12 cellular contexts compared by ENCODE assay signal in the genomic region with DNA sequence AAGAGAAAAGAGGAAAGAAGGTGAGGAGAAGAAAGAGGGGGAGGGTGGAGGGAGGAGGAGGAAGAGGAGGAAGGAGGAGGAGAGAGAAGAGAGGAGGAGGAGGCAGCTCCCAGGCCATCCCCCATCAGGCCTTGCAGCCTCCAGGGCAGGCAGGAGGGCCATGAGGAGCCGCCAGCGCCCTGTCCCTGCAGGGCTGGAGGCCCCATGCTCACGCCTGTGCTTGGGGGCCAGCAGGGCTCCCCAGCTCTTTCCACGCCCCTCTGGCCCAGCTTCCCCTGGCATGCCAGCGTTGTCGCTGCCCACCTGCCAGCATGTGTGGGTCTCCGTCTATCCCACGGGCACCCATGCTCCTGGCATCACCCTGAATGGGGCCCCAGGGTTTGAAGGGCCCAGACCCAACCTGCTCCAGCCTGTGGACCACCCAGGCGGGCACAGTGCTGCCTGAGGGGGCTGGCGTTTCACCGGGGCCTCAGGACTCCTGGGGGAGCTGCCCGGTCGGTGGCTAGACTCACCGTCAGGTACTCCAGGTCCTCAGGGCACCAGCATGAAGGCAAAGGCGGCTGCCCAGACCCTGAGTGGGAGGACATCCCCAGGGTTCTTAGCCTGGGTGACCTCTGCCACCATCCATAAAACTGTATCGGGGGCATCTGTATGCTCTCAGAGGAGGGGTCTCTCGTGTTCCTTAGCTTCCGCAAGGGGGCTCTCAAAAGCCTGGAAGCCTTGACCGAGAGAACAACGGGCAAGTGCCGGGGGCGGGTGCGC. TPM values are rescaled to one million over a fixed set of nuclear protein-coding genes. Genes with fewer than 3 reads are reported as not detected.
DNase-seq lines count a peak whose midpoint lies in the region; ATAC-seq and TF ChIP-seq lines count a peak whose summit lies in the region.
"Had no signal": no experiment of that assay in that cellular context is flagged by ENCODE, and none has a peak within 500 bp of the region (broad histone marks: within the 10 kb centered on the region; RNA-seq: fewer than 3 reads in every experiment).

No MANE protein-coding gene starts in this region.

- no peak overlapping the region for H3K9ac ChIP-seq in muscle layer of colon (ENCODE audit: low read length)

- peaks cover 41% of the 10 kb centered on the region for H3K4me1 Mint-ChIP-seq in central memory CD8-positive, alpha-beta T cell

- CTCF ChIA-PET in HEK293 (lab: Yijun Ruan, JAX): interaction anchor here (0.6 to 9.4 kb wide), 5 partner anchors 94 to 668 kb away, joined by 3 to 297 read pairs (median 4); a partner anchor contains a TSS

- H3K27me3 ChIP-seq in muscle layer of colon (ENCODE audit: control insufficient read depth in 1 of 2, insufficient read depth in 2 of 2, low read length in 2 of 2): no peaks in the 10 kb centered on the region

- H3K4me1 ChIP-seq in HEK293 (ENCODE audit: control insufficient read depth, insufficient read depth, low read length) (no peaks in the 10 kb centered on the region), muscle layer of colon (ENCODE audit: insufficient read depth, low read length) (peaks cover 69% of the 10 kb centered on the region)

- peak overlapping the region; percentile 89 for H3K4me3 Mint-ChIP-seq in central memory CD8-positive, alpha-beta T cell

- no peaks in the 10 kb centered on the region for H3K9me3 Mint-ChIP-seq in central memory CD8-positive, alpha-beta T cell
- H3K9me3 Mint-ChIP-seq: CD4-positive, alpha-beta memory T cell had no signal

- H3K9me3 ChIP-seq in HEK293 (ENCODE audit: control insufficient read depth, insufficient read depth, low read depth, low read length) (no peaks in the 10 kb centered on the region), muscle layer of colon (ENCODE audit: low read length) (no peaks in the 10 kb centered on the region)
- H3K9me3 ChIP-seq: SJCRH30 had no signal

- H3K27ac Mint-ChIP-seq in central memory CD8-positive, alpha-beta T cell (ENCODE audit: low read depth): peak overlapping the region; percentile 98

- no peak overlapping the region for H3K27ac ChIP-seq in HEK293 (ENCODE audit: extremely low read depth, low read depth, low read length)
- H3K27ac ChIP-seq in muscle layer of colon (ENCODE audit: low read depth, low read length): peak overlapping the region; percentile 82
- H3K27ac ChIP-seq: SJCRH30 had no signal

- POLR2A ChIA-PET in HEK293 (lab: Yijun Ruan, JAX): interaction anchor here (3.1 kb wide), 1 partner anchor 113 kb away, joined by 19 read pairs; no protein-coding TSS in a partner anchor

- ATAC-seq in central memory CD8-positive, alpha-beta T cell (replicated peaks; ENCODE audit: extremely low read depth, poor library complexity, severe bottlenecking): no peak
- ATAC-seq in GM21367 (IDR thresholded peaks at IDR 0.05; ENCODE audit: unreplicated experiment): no peak

- H3K27me3 Mint-ChIP-seq in central memory CD8-positive, alpha-beta T cell: no peaks in the 10 kb centered on the region
- H3K27me3 Mint-ChIP-seq: CD4-positive, alpha-beta memory T cell had no signal

- peak; percentile 83 for DNase-seq in A172 (ENCODE audit: low spot score)
- no peak for DNase-seq in central memory CD8-positive, alpha-beta T cell (ENCODE audit: low spot score in 2 of 2)
- DNase-seq in NCI-H1092 (lab: John Stamatoyannopoulos, UW): no peak
- DNase-seq in stimulated activated CD8-positive, alpha-beta memory T cell treated with anti-CD3 and anti-CD28 coated beads, Interleukin-4, amount 100 ng/mL, for 48 hours: no peak
- DNase-seq in NCI-H774 (lab: John Stamatoyannopoulos, UW): no peak
- DNase-seq: NCI-H187, SJCRH30 had no signal

- no peak overlapping the region for H3K4me3 ChIP-seq in HEK293 (ENCODE audit: low read depth, low read length)
- H3K4me3 ChIP-seq in muscle layer of colon (ENCODE audit: low read depth in 1 of 2, low read length in 2 of 2): no peak overlapping the region
- H3K4me3 ChIP-seq: SJCRH30 had no signal

- TF ChIP-seq CTCF in HEK293 (tag by site-specific recombination; IDR thresholded peaks at IDR 0.05): no peak

- H3K36me3 ChIP-seq in HEK293 (ENCODE audit: control insufficient read depth in 2 of 2, insufficient read depth in 1 of 2, low read length in 2 of 2) (no peaks in the 10 kb centered on the region), muscle layer of colon (ENCODE audit: insufficient read depth, low read length) (no peaks in the 10 kb centered on the region)
- H3K36me3 ChIP-seq: SJCRH30 had no signal

- H3K36me3 Mint-ChIP-seq in central memory CD8-positive, alpha-beta T cell (ENCODE audit: insufficient read depth): peaks cover 18% of the 10 kb centered on the region

TF ChIP-seq in HEK293, 187 proteins besides CTCF, POLR2A, EP300 and RAD21:
- TF ChIP-seq OSR2 (tag by site-specific recombination; IDR thresholded peaks at IDR 0.05) (no peak), ZFHX2 (tag by site-specific recombination; conservative IDR thresholded peaks at IDR 0.05) (peak; percentile 34; the same call in 1 of the 2 replicates)

RNA-seq across cellular contexts. Expression of a gene that starts 5.3 kb away (rescaled TPM):
- 13.3 and 16.9 TPM in 2 replicates for total RNA-seq in A172 (2014; rRNA removed; shearing (Covaris generic))

RNA-seq across cellular contexts. Expression of a gene that starts 5.4 kb away (rescaled TPM):
- total RNA-seq in A172 (2014; rRNA removed; shearing (Covaris generic)): 2.0 and 2.8 TPM in 2 replicates
- total RNA-seq: kidney epithelial cell, SJCRH30 had no signal

RNA-seq across cellular contexts. Expression of a gene that starts 36.8 kb away (rescaled TPM):
- total RNA-seq in A172 (2014; rRNA removed; shearing (Covaris generic)): not detected in 2 replicates
- total RNA-seq: kidney epithelial cell, SJCRH30 had no signal
